20 cellular contexts compared by ENCODE assay signal in genomic region chr1:37393585-37394120, GRCh38.
DNase-seq lines count a peak whose midpoint lies in the region; TF ChIP-seq lines count a peak whose summit lies in the region.
"Had no signal": no experiment of that assay in that cellular context is flagged by ENCODE, and none has a peak within 500 bp of the region (broad histone marks: within the 10 kb centered on the region; RNA-seq: fewer than 3 reads in every experiment).

No MANE protein-coding gene starts in this region.

- no peak for TF ChIP-seq CTCF in nephron progenitor cell (IDR thresholded peaks at IDR 0.05)

- H3K4me3 Mint-ChIP-seq in nephron progenitor cell: no peak overlapping the region
- H3K4me3 Mint-ChIP-seq: CD4-positive, alpha-beta memory T cell; T-cell had no signal

- H3K27me3 Mint-ChIP-seq in nephron progenitor cell (ENCODE audit: low read depth, poor library complexity): peaks cover 69% of the 10 kb centered on the region

- no peaks in the 10 kb centered on the region for H3K4me1 ChIP-seq in effector memory CD4-positive, alpha-beta T cell (ENCODE audit: control insufficient read depth, insufficient read depth, low read length, poor library complexity, severe bottlenecking)
- H3K4me1 ChIP-seq: Caco-2, Peyer's patch, SJCRH30 had no signal

- peak overlapping the region; percentile 42 for H3K27ac Mint-ChIP-seq in nephron progenitor cell
- H3K27ac Mint-ChIP-seq: CD4-positive, alpha-beta memory T cell; T-cell had no signal

- no peaks in the 10 kb centered on the region for H3K36me3 Mint-ChIP-seq in nephron progenitor cell (ENCODE audit: low read depth)
- H3K36me3 Mint-ChIP-seq: CD4-positive, alpha-beta memory T cell; T-cell had no signal

- no peaks in the 10 kb centered on the region for H3K36me3 ChIP-seq in effector memory CD4-positive, alpha-beta T cell (ENCODE audit: control insufficient read depth, insufficient read depth, low read length)
- H3K36me3 ChIP-seq: BLaER1 treated with 17β-estradiol and CSF1 and Interleukin-3, amounts not matched to agents 10 nM and 100 nM; Peyer's patch; SJCRH30 had no signal

- DNase-seq in DMS 273 (lab: John Stamatoyannopoulos, UW; ENCODE audit: unreplicated experiment): peak; percentile 60
- DNase-seq in DMS 273 treated with DMSO at 0.1 percent for 48 hours (lab: John Stamatoyannopoulos, UW): no peak
- DNase-seq in NCI-H2171 treated with DMSO at 0.1 percent for 48 hours (lab: John Stamatoyannopoulos, UW): peak; percentile 87
- DNase-seq in NCI-H82 treated with DMSO at 0.1 percent for 48 hours (lab: John Stamatoyannopoulos, UW; ENCODE audit: unreplicated experiment): peak; percentile 15
- no peak for DNase-seq in nephron progenitor cell
- DNase-seq in nucleus accumbens (lab: John Stamatoyannopoulos, UW): no peak
- no peak for DNase-seq in NOMO-1 (lab: John Stamatoyannopoulos, UW; ENCODE audit: unreplicated experiment in 2 of 2)
- no peak for DNase-seq in effector memory CD4-positive, alpha-beta T cell
- DNase-seq: ACHN; Caco-2; CD4-positive, alpha-beta memory T cell; GDM1; Kasumi-1; NCI-H1930; NK-92 treated with Interleukin-12 subunit alpha and Interleukin-12 subunit beta, amount 100 ng/mL, for 24 hours; Peyer's patch; SJCRH30; T-cell had no signal

- no peaks in the 10 kb centered on the region for H3K9me3 Mint-ChIP-seq in nephron progenitor cell
- H3K9me3 Mint-ChIP-seq: CD4-positive, alpha-beta memory T cell; T-cell had no signal

- no peaks in the 10 kb centered on the region for H3K27me3 ChIP-seq in effector memory CD4-positive, alpha-beta T cell (replicated peaks; ENCODE audit: control insufficient read depth, insufficient read depth, low read length, poor library complexity, severe bottlenecking)
- H3K27me3 ChIP-seq: BLaER1 treated with 17β-estradiol and CSF1 and Interleukin-3, amounts not matched to agents 10 nM and 100 nM; Peyer's patch had no signal

- no peak overlapping the region for H3K4me3 ChIP-seq in effector memory CD4-positive, alpha-beta T cell (ENCODE audit: insufficient read depth, low read depth, low read length, poor library complexity, severe bottlenecking)
- H3K4me3 ChIP-seq: BLaER1 treated with 17β-estradiol and CSF1 and Interleukin-3, amounts not matched to agents 10 nM and 100 nM; Peyer's patch; SJCRH30 had no signal

- H3K4me1 Mint-ChIP-seq in nephron progenitor cell: peaks cover 16% of the 10 kb centered on the region
- H3K4me1 Mint-ChIP-seq: CD4-positive, alpha-beta memory T cell; T-cell had no signal

- no peaks in the 10 kb centered on the region for H3K9me3 ChIP-seq in effector memory CD4-positive, alpha-beta T cell (ENCODE audit: control insufficient read depth, low read length)
- H3K9me3 ChIP-seq: BLaER1 treated with 17β-estradiol and CSF1 and Interleukin-3, amounts not matched to agents 10 nM and 100 nM; Caco-2; Peyer's patch; SJCRH30 had no signal

- no peak overlapping the region for H3K27ac ChIP-seq in effector memory CD4-positive, alpha-beta T cell (ENCODE audit: insufficient read depth, low read length, poor library complexity, severe bottlenecking)
- H3K27ac ChIP-seq: 22Rv1; BLaER1 treated with 17β-estradiol and CSF1 and Interleukin-3, amounts not matched to agents 10 nM and 100 nM; Peyer's patch; SJCRH30 had no signal

Comparison
In these comparisons a context has a peak if more than half of its experiments do, and no peak if none do; other contexts are left out.
1. DNase-seq: peak in DMS 273 (single experiment), NCI-H2171 treated with DMSO at 0.1 percent for 48 hours (single experiment) and NCI-H82 treated with DMSO at 0.1 percent for 48 hours (single experiment); none in DMS 273 treated with DMSO at 0.1 percent for 48 hours (single experiment), nephron progenitor cell (single experiment), nucleus accumbens (0 of 56), NOMO-1 (0 of 2) and effector memory CD4-positive, alpha-beta T cell (0 of 3).